In genomic region chr3:185594073-185594472, GRCh38 we compare ENCODE assay signal across 29 cellular contexts. TPM values are rescaled to one million over a fixed set of nuclear protein-coding genes. Genes with fewer than 3 reads are reported as not detected.
"Had no signal": no experiment of that assay in that cellular context is flagged by ENCODE, and none has a peak within 500 bp of the region (broad histone marks: within the 10 kb centered on the region; RNA-seq: fewer than 3 reads in every experiment).

No MANE protein-coding gene starts in this region.

- H3K4me3 ChIP-seq: breast epithelium, psoas muscle, smooth muscle cell, suprapubic skin, tibial nerve had no signal

- H3K27ac Mint-ChIP-seq: activated CD4-positive, alpha-beta memory T cell treated with anti-CD3 and anti-CD28 coated beads, Interleukin-2, amount 10 ng/mL, durations not matched to agents 7 days and 5 days; activated CD4-positive, alpha-beta T cell treated with anti-CD3 and anti-CD28 coated beads, Interleukin-2, amount 10 ng/mL, durations not matched to agents 7 days and 5 days; activated T-helper 17 cell treated with anti-CD3 and anti-CD28 coated beads, Interleukin-2, amount 50 U/mL, for 72 hours; dendritic cell treated with granulocyte-macrophage colony-stimulating factor and Interleukin-4, amounts not matched to agents 40 ng/mL and 50 ng/mL, for 4 days; endodermal cell; nephron progenitor cell had no signal

- H3K4me2 ChIP-seq: smooth muscle cell had no signal

- H3K4me1 Mint-ChIP-seq: nephron progenitor cell had no signal

- H3K27me3 Mint-ChIP-seq: activated CD4-positive, alpha-beta memory T cell treated with anti-CD3 and anti-CD28 coated beads, Interleukin-2, amount 10 ng/mL, durations not matched to agents 7 days and 5 days; activated CD4-positive, alpha-beta T cell treated with anti-CD3 and anti-CD28 coated beads, Interleukin-2, amount 10 ng/mL, durations not matched to agents 7 days and 5 days; activated T-helper 17 cell treated with anti-CD3 and anti-CD28 coated beads, Interleukin-2, amount 50 U/mL, for 72 hours; dendritic cell treated with granulocyte-macrophage colony-stimulating factor and Interleukin-4, amounts not matched to agents 40 ng/mL and 50 ng/mL, for 4 days; stimulated activated naive B cell treated with anti-CD40 and anti-IgM and Interleukin-4, amounts not matched to agents 10 μg/mL and 1 μg/mL and 100 μg/mL, for 72 hours had no signal

- H3K27ac ChIP-seq: breast epithelium, parathyroid adenoma, psoas muscle, suprapubic skin, tibial nerve had no signal

- H3K4me3 Mint-ChIP-seq: activated CD4-positive, alpha-beta memory T cell treated with anti-CD3 and anti-CD28 coated beads, Interleukin-2, amount 10 ng/mL, durations not matched to agents 7 days and 5 days; activated CD4-positive, alpha-beta T cell treated with anti-CD3 and anti-CD28 coated beads, Interleukin-2, amount 10 ng/mL, durations not matched to agents 7 days and 5 days; activated T-cell treated with anti-CD3 and anti-CD28 coated beads, Interleukin-2, amount 50 U/mL, for 4 hours; activated T-helper 17 cell treated with anti-CD3 and anti-CD28 coated beads, Interleukin-2, amount 50 U/mL, for 72 hours; dendritic cell treated with granulocyte-macrophage colony-stimulating factor and Interleukin-4, amounts not matched to agents 40 ng/mL and 50 ng/mL, for 4 days; endodermal cell; nephron progenitor cell; stimulated activated naive B cell treated with anti-CD40 and anti-IgM and Interleukin-4, amounts not matched to agents 10 μg/mL and 1 μg/mL and 100 μg/mL, for 72 hours had no signal

- H3K27me3 ChIP-seq: breast epithelium, suprapubic skin, tibial nerve had no signal

- H3K9ac ChIP-seq: parathyroid adenoma had no signal

- H3K4me1 ChIP-seq: parathyroid adenoma had no signal

- DNase-seq: activated CD4-positive, alpha-beta memory T cell treated with anti-CD3 and anti-CD28 coated beads, Interleukin-2, amount 10 ng/mL, durations not matched to agents 7 days and 5 days; activated CD4-positive, alpha-beta T cell treated with anti-CD3 and anti-CD28 coated beads for 1 hour; activated CD4-positive, alpha-beta T cell treated with anti-CD3 and anti-CD28 coated beads, Interleukin-2, amount 10 ng/mL, durations not matched to agents 7 days and 5 days; activated CD8-positive, alpha-beta memory T cell treated with anti-CD3 and anti-CD28 coated beads, Interleukin-2, amount 50 U/mL, for 48 hours; activated gamma-delta T cell treated with Interleukin-2 at 50 U/mL for 16 hours; activated naive CD4-positive, alpha-beta T cell treated with anti-CD3 and anti-CD28 coated beads, Interleukin-2, amount 50 U/mL, for 16 hours; activated T-cell treated with anti-CD3 and anti-CD28 coated beads, Interleukin-2, amount 50 U/mL, for 4 hours; central memory CD4-positive, alpha-beta T cell; endodermal cell; foreskin fibroblast; head of caudate nucleus; hippocampal formation; left colon; mammary epithelial cell; nephron progenitor cell; nucleus accumbens; psoas muscle; stimulated activated CD4-positive, alpha-beta T cell treated with anti-CD3 and anti-CD28 coated beads, Interleukin-15, amount 100 ng/mL, for 24 hours; stimulated activated CD4-positive, alpha-beta T cell treated with anti-CD3 and anti-CD28 coated beads, Interleukin-2, amount 100 ng/mL, for 24 hours; stimulated activated naive B cell treated with anti-CD40 and anti-IgM and Interleukin-4, amounts not matched to agents 10 μg/mL and 1 μg/mL and 100 μg/mL, for 72 hours; T-helper 9 cell had no signal

- ATAC-seq: activated T-cell treated with anti-CD3 and anti-CD28 coated beads, Interleukin-2, amount 50 U/mL, for 4 hours; activated T-helper 17 cell treated with anti-CD3 and anti-CD28 coated beads, Interleukin-2, amount 50 U/mL, for 72 hours; esophagus mucosa; left colon; psoas muscle; stimulated activated naive B cell treated with anti-CD40 and anti-IgM and Interleukin-4, amounts not matched to agents 10 μg/mL and 1 μg/mL and 100 μg/mL, for 72 hours had no signal

- H3K9me3 Mint-ChIP-seq: activated CD4-positive, alpha-beta memory T cell treated with anti-CD3 and anti-CD28 coated beads, Interleukin-2, amount 10 ng/mL, durations not matched to agents 7 days and 5 days; activated CD4-positive, alpha-beta T cell treated with anti-CD3 and anti-CD28 coated beads, Interleukin-2, amount 10 ng/mL, durations not matched to agents 7 days and 5 days; activated T-cell treated with anti-CD3 and anti-CD28 coated beads, Interleukin-2, amount 50 U/mL, for 4 hours; activated T-helper 17 cell treated with anti-CD3 and anti-CD28 coated beads, Interleukin-2, amount 50 U/mL, for 72 hours; dendritic cell treated with granulocyte-macrophage colony-stimulating factor and Interleukin-4, amounts not matched to agents 40 ng/mL and 50 ng/mL, for 4 days; endodermal cell; nephron progenitor cell; stimulated activated naive B cell treated with anti-CD40 and anti-IgM and Interleukin-4, amounts not matched to agents 10 μg/mL and 1 μg/mL and 100 μg/mL, for 72 hours had no signal

- H2AFZ ChIP-seq: parathyroid adenoma had no signal

RNA-seq across cellular contexts. Expression of gene LIPH, which starts 41.7 kb away (rescaled TPM):
- total RNA-seq: activated CD4-positive, alpha-beta memory T cell treated with anti-CD3 and anti-CD28 coated beads, Interleukin-2, amount 10 ng/mL, durations not matched to agents 7 days and 5 days; activated CD4-positive, alpha-beta T cell treated with anti-CD3 and anti-CD28 coated beads, Interleukin-2, amount 10 ng/mL, durations not matched to agents 7 days and 5 days; psoas muscle had no signal
